In the genomic region with DNA sequence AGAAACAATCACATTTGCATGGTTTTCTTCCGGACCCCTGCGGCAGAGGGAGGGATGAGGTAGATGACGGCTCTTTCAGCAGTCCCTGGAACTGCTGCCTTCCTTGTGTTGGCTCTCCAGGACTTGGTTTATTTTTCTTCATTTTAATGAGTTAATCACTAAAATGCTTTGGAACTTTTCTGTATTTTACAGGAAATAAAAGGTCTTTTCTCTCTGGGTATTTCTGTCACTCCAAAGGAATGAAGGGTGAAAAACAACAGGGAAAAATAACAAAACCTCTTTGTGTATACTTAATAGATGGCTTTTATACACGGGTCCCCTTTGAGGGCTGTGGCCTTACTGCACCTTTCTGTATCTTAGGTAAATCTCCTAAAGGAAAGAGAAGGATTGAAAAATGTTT, we compare ENCODE assay signal across 22 cellular contexts.
A peak's percentile ranks its signal among the peaks of the same experiment; 100 is the strongest.
DNase-seq lines count a peak whose midpoint lies in the region; ATAC-seq and TF ChIP-seq lines count a peak whose summit lies in the region.
"Had no signal": no experiment of that assay in that cellular context is flagged by ENCODE, and none has a peak within 500 bp of the region (broad histone marks: within the 10 kb centered on the region; RNA-seq: fewer than 3 reads in every experiment).

No MANE protein-coding gene starts in this region.

- ATAC-seq in HG02938 (IDR thresholded peaks at IDR 0.05; ENCODE audit: unreplicated experiment), result no peak
- no peak for ATAC-seq in GM21515 (IDR thresholded peaks at IDR 0.05; ENCODE audit: unreplicated experiment)
- ATAC-seq: CD8-positive, alpha-beta T cell; HCT116 had no signal

- BruUV-seq in mammary epithelial cell (replicated peaks; lab: Mats Ljungman, UMichigan), result no TSS peak

- H2AFZ ChIP-seq in mammary epithelial cell (ENCODE audit: low read depth, low read length), result no peak overlapping the region

- no peak for TF ChIP-seq CTCF in breast epithelium (IDR thresholded peaks at IDR 0.05)
- no peak for TF ChIP-seq CTCF in mammary epithelial cell (conservative IDR thresholded peaks at IDR 0.05 in 1 of 2, IDR thresholded peaks at IDR 0.05 in 1 of 2; ENCODE audit: extremely low read depth in 1 of 2, insufficient read depth in 1 of 2, low read depth in 1 of 2, low read length in 2 of 2)

- dilution Hi-C loops in mammary epithelial cell (cut with HindIII; ENCODE audit: low sequenced_read_pairs), result no loop called here

- no peaks in the 10 kb centered on the region for H3K79me2 ChIP-seq in mammary epithelial cell (ENCODE audit: insufficient read depth, low read length)

- H4K20me1 ChIP-seq in mammary epithelial cell (ENCODE audit: insufficient read depth, low read length), result no peaks in the 10 kb centered on the region
- H4K20me1 ChIP-seq: BLaER1 treated with 17β-estradiol and CSF1 and Interleukin-3, amounts not matched to agents 10 nM and 100 nM had no signal

- peak overlapping the region; percentile 24 to 60 for H3K27ac ChIP-seq in breast epithelium
- no peak overlapping the region for H3K27ac ChIP-seq in mammary epithelial cell (ENCODE audit: insufficient read depth, low read depth, low read length)
- H3K27ac ChIP-seq in substantia nigra (ENCODE audit: low read depth, low read length, poor library complexity, severe bottlenecking), result peak overlapping the region; percentile 40
- H3K27ac ChIP-seq: BLaER1 treated with 17β-estradiol and CSF1 and Interleukin-3, amounts not matched to agents 10 nM and 100 nM; KMS-11; SJCRH30 had no signal

- H3K4me2 ChIP-seq in mammary epithelial cell (ENCODE audit: insufficient read depth, low read depth, low read length), result no peak overlapping the region
- H3K4me2 ChIP-seq: BLaER1 treated with 17β-estradiol and CSF1 and Interleukin-3, amounts not matched to agents 10 nM and 100 nM; KMS-11 had no signal

- H3K9ac ChIP-seq in mammary epithelial cell (ENCODE audit: insufficient read depth, low read length), result no peak overlapping the region
- H3K9ac ChIP-seq: BLaER1 treated with 17β-estradiol and CSF1 and Interleukin-3, amounts not matched to agents 10 nM and 100 nM; KMS-11 had no signal

- TF ChIP-seq POLR2A in breast epithelium (IDR thresholded peaks at IDR 0.05), result no peak

- H3K9me3 ChIP-seq in breast epithelium (no peaks in the 10 kb centered on the region), mammary epithelial cell (replicated peaks; ENCODE audit: insufficient read depth, low read length) (no peaks in the 10 kb centered on the region)
- H3K9me3 ChIP-seq: SJCRH30 had no signal

- H3K27me3 ChIP-seq in breast epithelium (no peaks in the 10 kb centered on the region), mammary epithelial cell (ENCODE audit: insufficient read depth, low read length) (no peaks in the 10 kb centered on the region)
- H3K27me3 ChIP-seq: BLaER1 treated with 17β-estradiol and CSF1 and Interleukin-3, amounts not matched to agents 10 nM and 100 nM; SJCRH30 had no signal

- intact Hi-C loops in breast epithelium (cut with DNase I; ENCODE audit: low total_unique reads) (no loop called here), mammary epithelial cell (cut with micrococcal nuclease) (no loop called here)

- H3K36me3 ChIP-seq in breast epithelium (no peaks in the 10 kb centered on the region), mammary epithelial cell (ENCODE audit: insufficient read depth, low read length) (no peaks in the 10 kb centered on the region)
- H3K36me3 ChIP-seq: BLaER1 treated with 17β-estradiol and CSF1 and Interleukin-3, amounts not matched to agents 10 nM and 100 nM had no signal

- 44% methylated on average over 4 of the region's 4 CpGs for WGBS in mammary epithelial cell (ENCODE audit: low coverage, missing lambda C conversion rate)

- no peak for DNase-seq in breast epithelium (ENCODE audit: low spot score in 2 of 2)
- no peak for DNase-seq in mammary epithelial cell
- DNase-seq in globus pallidus (ENCODE audit: low spot score), result peak; percentile 20
- DNase-seq in substantia nigra (lab: John Stamatoyannopoulos, UW), result no peak
- no peak for DNase-seq in NCI-H2107 (lab: John Stamatoyannopoulos, UW)
- DNase-seq: 8988T; Calu3; CD8-positive, alpha-beta T cell; DMS153; IMR-90; NCI-H1105; NCI-H146; NCI-H2029 treated with DMSO at 0.1 percent for 48 hours; NCI-H2171; NCI-H345; NCI-H524; SJCRH30 had no signal

- H3K4me1 ChIP-seq in breast epithelium (peaks cover 0 to 4% of the 10 kb centered on the region in 2 donors), mammary epithelial cell (ENCODE audit: insufficient read depth, low read length) (no peaks in the 10 kb centered on the region)

- in situ Hi-C loops in mammary epithelial cell (cut with MboI; ENCODE audit: low sequenced_read_pairs in 2 of 2), result no loop called here

- CTCF ChIA-PET in mammary epithelial cell (lab: Charles Lee; ENCODE audit: low non-redundant PET), result no interaction called here

- H3K4me3 ChIP-seq in breast epithelium, result no peak overlapping the region
- H3K4me3 ChIP-seq in mammary epithelial cell (replicated peaks in 1 of 3; ENCODE audit: insufficient read depth in 1 of 3, low read depth in 2 of 3, low read length in 3 of 3), result no peak overlapping the region
- H3K4me3 ChIP-seq: BLaER1 treated with 17β-estradiol and CSF1 and Interleukin-3, amounts not matched to agents 10 nM and 100 nM; SJCRH30 had no signal
